ENCODE assay signal across 26 cellular contexts in the genomic region with DNA sequence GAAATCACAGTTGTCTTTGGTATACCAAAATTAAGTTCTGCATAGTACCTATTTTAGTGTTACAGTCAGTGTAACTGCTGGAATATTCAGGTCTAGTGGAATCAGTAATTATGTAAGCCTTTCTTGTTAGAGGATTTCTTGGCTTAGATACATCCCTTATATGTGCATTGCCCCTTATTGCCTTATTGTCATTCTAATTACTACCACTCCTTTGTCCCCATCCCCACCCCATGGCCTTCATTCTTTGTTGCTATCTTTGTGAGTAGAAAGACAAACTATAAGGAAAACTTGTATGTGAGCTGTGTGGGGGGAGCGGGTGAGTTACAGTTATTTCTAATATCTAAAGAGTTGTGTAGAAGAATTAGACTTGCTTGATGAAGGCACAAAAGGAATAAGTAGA. TPM values are rescaled to one million over a fixed set of nuclear protein-coding genes. Genes with fewer than 3 reads are reported as not detected.
"Had no signal": no experiment of that assay in that cellular context is flagged by ENCODE, and none has a peak within 500 bp of the region (broad histone marks: within the 10 kb centered on the region; RNA-seq: fewer than 3 reads in every experiment).

No MANE protein-coding gene starts in this region.

- H3K27me3 ChIP-seq: esophagus muscularis mucosa, foreskin keratinocyte, gastroesophageal sphincter, neutrophil, sigmoid colon, stomach, thyroid gland had no signal

- H3K27ac ChIP-seq: dorsolateral prefrontal cortex, epithelial cell of prostate, esophagus muscularis mucosa, foreskin keratinocyte, gastroesophageal sphincter, heart left ventricle, neutrophil, pancreas, sigmoid colon, stomach, thyroid gland had no signal

- ATAC-seq: foreskin keratinocyte; gastroesophageal sphincter; heart left ventricle; left lobe of liver; natural killer cell; pancreas; stimulated activated effector memory CD8-positive, alpha-beta T cell treated with anti-CD3 and anti-CD28 coated beads, Interleukin-12 subunit alpha, Interleukin-12 subunit beta, amount 100 ng/mL, for 72 hours had no signal

- H3K4me3 ChIP-seq: dorsolateral prefrontal cortex, esophagus muscularis mucosa, gastroesophageal sphincter, heart left ventricle, lung, pancreas, sigmoid colon, stomach, thyroid gland had no signal

- H3K4me1 ChIP-seq: esophagus muscularis mucosa, foreskin keratinocyte, gastroesophageal sphincter, heart left ventricle, pancreas, sigmoid colon, stomach, thyroid gland had no signal

- H3K36me3 Mint-ChIP-seq: memory B cell; natural killer cell; stimulated activated effector memory CD8-positive, alpha-beta T cell treated with anti-CD3 and anti-CD28 coated beads, Interleukin-12 subunit alpha, Interleukin-12 subunit beta, amount 100 ng/mL, for 72 hours had no signal

- H3K36me3 ChIP-seq: esophagus muscularis mucosa, gastroesophageal sphincter, heart left ventricle, neutrophil, pancreas, sigmoid colon, stomach, thyroid gland had no signal

- DNase-seq: dorsolateral prefrontal cortex; effector CD4-positive, alpha-beta T cell; endodermal cell; foreskin keratinocyte; heart left ventricle; hippocampal formation; kidney; natural killer cell; pancreas; sigmoid colon; stimulated activated CD4-positive, alpha-beta T cell treated with anti-CD3 and anti-CD28 coated beads, Interleukin-2, amount 100 ng/mL, for 24 hours; stimulated activated CD4-positive, alpha-beta T cell treated with anti-CD3 and anti-CD28 coated beads, Interleukin-4, amount 100 ng/mL, for 24 hours; stimulated activated naive CD4-positive, alpha-beta T cell treated with Interleukin-2 at 50 U/mL for 16 hours; stomach; thyroid gland had no signal

- H3K4me3 Mint-ChIP-seq: endodermal cell; memory B cell; natural killer cell; stimulated activated effector memory CD8-positive, alpha-beta T cell treated with anti-CD3 and anti-CD28 coated beads, Interleukin-12 subunit alpha, Interleukin-12 subunit beta, amount 100 ng/mL, for 72 hours; type B pancreatic cell had no signal

- H3K27me3 Mint-ChIP-seq: memory B cell, progenitor cell of endocrine pancreas, type B pancreatic cell had no signal

- H3K9me3 Mint-ChIP-seq: endodermal cell; memory B cell; natural killer cell; stimulated activated effector memory CD8-positive, alpha-beta T cell treated with anti-CD3 and anti-CD28 coated beads, Interleukin-12 subunit alpha, Interleukin-12 subunit beta, amount 100 ng/mL, for 72 hours; type B pancreatic cell had no signal

- H3K9me3 ChIP-seq: esophagus muscularis mucosa, gastroesophageal sphincter, heart left ventricle, neutrophil, pancreas, sigmoid colon, stomach, thyroid gland had no signal

- H3K4me1 Mint-ChIP-seq: memory B cell; natural killer cell; stimulated activated effector memory CD8-positive, alpha-beta T cell treated with anti-CD3 and anti-CD28 coated beads, Interleukin-12 subunit alpha, Interleukin-12 subunit beta, amount 100 ng/mL, for 72 hours had no signal

- H3K27ac Mint-ChIP-seq: endodermal cell; memory B cell; natural killer cell; progenitor cell of endocrine pancreas; stimulated activated effector memory CD8-positive, alpha-beta T cell treated with anti-CD3 and anti-CD28 coated beads, Interleukin-12 subunit alpha, Interleukin-12 subunit beta, amount 100 ng/mL, for 72 hours; type B pancreatic cell had no signal

RNA-seq across cellular contexts. Expression of gene RPA4, which starts 36.9 kb away (rescaled TPM):
- polyA plus RNA-seq: neural cell had no signal
